Comparison of ENCODE assay signal across 6 cellular contexts in genomic region chr6:16090920-16091319, GRCh38.
"Had no signal": no experiment of that assay in that cellular context is flagged by ENCODE, and none has a peak within 500 bp of the region (broad histone marks: within the 10 kb centered on the region; RNA-seq: fewer than 3 reads in every experiment).

No MANE protein-coding gene starts in this region.

- FAIRE-seq: HepG2, HTR-8/SVneo had no signal

- H3K36me3 Mint-ChIP-seq: IgD-negative memory B cell had no signal

- ATAC-seq: HepG2 had no signal

- DNase-seq: IMR-90, KBM-7 had no signal

- H3K4me1 Mint-ChIP-seq: IgD-negative memory B cell had no signal

- H3K4me3 Mint-ChIP-seq: IgD-negative memory B cell had no signal

- H3K27ac Mint-ChIP-seq: IgD-negative memory B cell had no signal

- H3K27ac ChIP-seq: HL-60 had no signal
